19 cellular contexts compared by ENCODE assay signal in genomic region chr3:190193210-190193609, GRCh38.
"Had no signal": no experiment of that assay in that cellular context is flagged by ENCODE, and none has a peak within 500 bp of the region (broad histone marks: within the 10 kb centered on the region; RNA-seq: fewer than 3 reads in every experiment).

No MANE protein-coding gene starts in this region.

- DNase-seq: activated CD4-positive, alpha-beta T cell treated with anti-CD3 and anti-CD28 coated beads, Interleukin-2, amount 10 ng/mL, durations not matched to agents 24 days and 14 days; activated CD8-positive, alpha-beta memory T cell treated with anti-CD3 and anti-CD28 coated beads for 24 hours; activated CD8-positive, alpha-beta memory T cell treated with anti-CD3 and anti-CD28 coated beads, Interleukin-2, amount 50 U/mL, for 48 hours; activated gamma-delta T cell; effector memory CD4-positive, alpha-beta T cell; left cardiac atrium; mesendoderm; naive thymus-derived CD8-positive, alpha-beta T cell; ovary; psoas muscle; right cardiac atrium; stimulated activated CD4-positive, alpha-beta T cell treated with anti-CD3 and anti-CD28 coated beads, Interleukin-4, amount 100 ng/mL, for 1 hour; trophoblast cell had no signal

- H3K27ac Mint-ChIP-seq: activated CD4-positive, alpha-beta T cell treated with anti-CD3 and anti-CD28 coated beads, Interleukin-2, amount 10 ng/mL, durations not matched to agents 24 days and 14 days; activated naive CD4-positive, alpha-beta T cell treated with anti-CD3 and anti-CD28 coated beads, Interleukin-2, amount 50 U/mL, for 24 hours; naive thymus-derived CD8-positive, alpha-beta T cell; stimulated activated naive CD8-positive, alpha-beta T cell treated with anti-CD3 and anti-CD28 coated beads, Interleukin-15, Interleukin-2, amounts not matched to agents 100 ng/mL and 50 ng/mL, for 24 hours; WTC11 had no signal

- H3K4me1 Mint-ChIP-seq: activated CD4-positive, alpha-beta T cell treated with anti-CD3 and anti-CD28 coated beads, Interleukin-2, amount 10 ng/mL, durations not matched to agents 24 days and 14 days; activated naive CD4-positive, alpha-beta T cell treated with anti-CD3 and anti-CD28 coated beads, Interleukin-2, amount 50 U/mL, for 24 hours; naive thymus-derived CD8-positive, alpha-beta T cell had no signal

- H3K27ac ChIP-seq: cardiac muscle cell, esophagus muscularis mucosa, ovary, psoas muscle, skin epidermis had no signal

- H3K9me3 ChIP-seq: esophagus muscularis mucosa, ovary, psoas muscle had no signal

- H3K4me1 ChIP-seq: esophagus muscularis mucosa, psoas muscle had no signal

- H3K36me3 Mint-ChIP-seq: activated naive CD4-positive, alpha-beta T cell treated with anti-CD3 and anti-CD28 coated beads, Interleukin-2, amount 50 U/mL, for 24 hours; naive thymus-derived CD8-positive, alpha-beta T cell; WTC11 had no signal

- H3K27me3 Mint-ChIP-seq: activated naive CD4-positive, alpha-beta T cell treated with anti-CD3 and anti-CD28 coated beads, Interleukin-2, amount 50 U/mL, for 24 hours had no signal

- ATAC-seq: left cardiac atrium; naive thymus-derived CD8-positive, alpha-beta T cell; psoas muscle; right cardiac atrium; WTC11 had no signal

- H3K9me3 Mint-ChIP-seq: activated CD4-positive, alpha-beta T cell treated with anti-CD3 and anti-CD28 coated beads, Interleukin-2, amount 10 ng/mL, durations not matched to agents 24 days and 14 days; activated naive CD4-positive, alpha-beta T cell treated with anti-CD3 and anti-CD28 coated beads, Interleukin-2, amount 50 U/mL, for 24 hours; naive thymus-derived CD8-positive, alpha-beta T cell; stimulated activated naive CD8-positive, alpha-beta T cell treated with anti-CD3 and anti-CD28 coated beads, Interleukin-15, Interleukin-2, amounts not matched to agents 100 ng/mL and 50 ng/mL, for 24 hours; WTC11 had no signal

- H3K27me3 ChIP-seq: cardiac muscle cell, esophagus muscularis mucosa, ovary had no signal

- H3K4me3 ChIP-seq: cardiac muscle cell, esophagus muscularis mucosa, ovary, psoas muscle, skin epidermis had no signal

- H3K4me3 Mint-ChIP-seq: activated CD4-positive, alpha-beta T cell treated with anti-CD3 and anti-CD28 coated beads, Interleukin-2, amount 10 ng/mL, durations not matched to agents 24 days and 14 days; activated naive CD4-positive, alpha-beta T cell treated with anti-CD3 and anti-CD28 coated beads, Interleukin-2, amount 50 U/mL, for 24 hours; naive thymus-derived CD8-positive, alpha-beta T cell; stimulated activated naive CD8-positive, alpha-beta T cell treated with anti-CD3 and anti-CD28 coated beads, Interleukin-15, Interleukin-2, amounts not matched to agents 100 ng/mL and 50 ng/mL, for 24 hours; WTC11 had no signal

- H3K36me3 ChIP-seq: cardiac muscle cell, esophagus muscularis mucosa, ovary had no signal
